ENCODE assay signal across 12 cellular contexts in genomic region chr18:34159691-34160185, GRCh38.
DNase-seq lines count a peak whose midpoint lies in the region; ATAC-seq and TF ChIP-seq lines count a peak whose summit lies in the region.
"Had no signal": no experiment of that assay in that cellular context is flagged by ENCODE, and none has a peak within 500 bp of the region (broad histone marks: within the 10 kb centered on the region; RNA-seq: fewer than 3 reads in every experiment).

No MANE protein-coding gene starts in this region.

- no peak for TF ChIP-seq POLR2A in stomach (IDR thresholded peaks at IDR 0.05)

- no CpG with 5 or more reads among the region's 14 CpGs for WGBS in iPS DF 6.9 (ENCODE audit: insufficient coverage, insufficient read length)
- WGBS in stomach, 5 donors: 38 to 53% (median 46%) methylated on average over 14 of the region's 14 CpGs

- H3K27me3 ChIP-seq in iPS DF 6.9 (ENCODE audit: control insufficient read depth, insufficient read depth, low read length): no peaks in the 10 kb centered on the region
- peaks cover 4 to 33% (median 15%) of the 10 kb centered on the region in 3 donors for H3K27me3 ChIP-seq in stomach

- H3K27ac ChIP-seq in iPS DF 6.9 (ENCODE audit: low read length) (no peak overlapping the region), stomach (no peak overlapping the region)

- intact Hi-C loops in stomach (cut with DNase I; ENCODE audit: low total_unique reads): loop anchor here (10.0 kb wide), 1 partner anchor 55 kb away; no protein-coding TSS in a partner anchor

- H3K9me3 ChIP-seq in iPS DF 6.9 (ENCODE audit: control insufficient read depth, insufficient read depth, low read length): no peaks in the 10 kb centered on the region
- no peaks in the 10 kb centered on the region for H3K9me3 ChIP-seq in stomach

- TF ChIP-seq CTCF in stomach (IDR thresholded peaks at IDR 0.05): no peak

- ATAC-seq in HG03571 (IDR thresholded peaks at IDR 0.05; ENCODE audit: unreplicated experiment): no peak
- no peak for ATAC-seq in HG02678 (IDR thresholded peaks at IDR 0.05; ENCODE audit: unreplicated experiment)
- ATAC-seq: esophagus mucosa had no signal

- no peak for TF ChIP-seq EP300 in stomach (IDR thresholded peaks at IDR 0.05)

- H3K4me1 ChIP-seq in iPS DF 6.9 (ENCODE audit: control insufficient read depth, insufficient read depth, low read length) (no peaks in the 10 kb centered on the region), stomach (peaks cover 0 to 15% (median 8%) of the 10 kb centered on the region in 4 donors)

- DNase-seq in NCI-H1092 (lab: John Stamatoyannopoulos, UW): peak; percentile 77
- DNase-seq in NCI-H748 treated with DMSO at 0.1 percent for 48 hours (lab: John Stamatoyannopoulos, UW): peak; percentile 73
- no peak for DNase-seq in iPS DF 6.9 (ENCODE audit: low read depth, low spot score)
- DNase-seq in stomach: no peak
- no peak for DNase-seq in OCI-M2 (lab: John Stamatoyannopoulos, UW; ENCODE audit: unreplicated experiment)
- no peak for DNase-seq in SKM-1 treated with dmso at 0.1 percent for 144 hours (lab: John Stamatoyannopoulos, UW; ENCODE audit: unreplicated experiment)
- DNase-seq: activated CD4-positive, alpha-beta T cell treated with anti-CD3 and anti-CD28 coated beads, Interleukin-2, amount 50 U/mL, for 1 hour; EL had no signal

- H3K36me3 ChIP-seq in iPS DF 6.9 (ENCODE audit: control insufficient read depth, insufficient read depth, low read length) (no peaks in the 10 kb centered on the region), stomach (no peaks in the 10 kb centered on the region)

- H3K4me3 ChIP-seq in iPS DF 6.9 (ENCODE audit: low read length): peak overlapping the region; percentile 27; the same call in 1 of the 2 replicates
- H3K4me3 ChIP-seq in stomach: peak overlapping the region in 3 of 4 donors; percentile 29 to 45 (median 34)
- H3K4me3 ChIP-seq: lung had no signal

Comparison
In these comparisons a context has a peak if more than half of its experiments do, and no peak if none do; other contexts are left out.
1. DNase-seq: peak in NCI-H1092 (single experiment) and NCI-H748 treated with DMSO at 0.1 percent for 48 hours (single experiment); none in iPS DF 6.9 (single experiment), stomach (single experiment), OCI-M2 (single experiment) and SKM-1 treated with dmso at 0.1 percent for 144 hours (single experiment).